13 cellular contexts compared by ENCODE assay signal in the genomic region with DNA sequence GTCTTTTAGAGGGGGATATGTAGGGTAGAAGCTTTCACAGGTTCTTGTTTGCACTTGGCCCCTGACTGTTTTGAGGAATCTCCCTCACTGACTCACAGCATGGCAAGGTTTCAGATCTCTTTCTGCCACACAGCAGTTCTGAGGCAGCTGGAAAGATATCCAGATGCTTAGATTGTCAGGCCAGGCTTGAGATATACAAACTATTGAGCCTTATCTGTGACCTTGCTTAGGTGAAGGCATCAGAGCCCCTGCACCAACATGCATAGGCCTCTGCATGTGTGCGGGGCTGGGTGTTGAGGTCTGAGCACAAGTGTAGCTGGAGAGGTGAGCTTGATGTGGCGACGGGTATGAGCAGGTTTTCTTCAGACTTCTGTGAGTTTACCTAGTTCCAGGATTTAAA.
DNase-seq lines count a peak whose midpoint lies in the region; ATAC-seq and TF ChIP-seq lines count a peak whose summit lies in the region.
"Had no signal": no experiment of that assay in that cellular context is flagged by ENCODE, and none has a peak within 500 bp of the region (broad histone marks: within the 10 kb centered on the region; RNA-seq: fewer than 3 reads in every experiment).

No MANE protein-coding gene starts in this region.

- no peaks in the 10 kb centered on the region for H3K27me3 ChIP-seq in AG04450 (ENCODE audit: control insufficient read depth, insufficient read depth, low read length)
- no peaks in the 10 kb centered on the region for H3K27me3 ChIP-seq in SJCRH30
- H3K27me3 ChIP-seq: upper lobe of left lung had no signal

- peak overlapping the region; percentile 20 for H3K27ac Mint-ChIP-seq in activated T-helper 1 cell treated with anti-CD3 and anti-CD28 coated beads, Interleukin-12 subunit alpha, Interleukin-12 subunit beta, Interleukin-2, Interleukin-4 antibody, amounts not matched to agents 30 ng/mL and 10 ng/mL and 1 ng/mL, durations not matched to agents 14 hours and 24 hours and 36 hours

- TF ChIP-seq POLR2A in GM18505 (IDR thresholded peaks at IDR 0.05; ENCODE audit: borderline replicate concordance, extremely low read depth, insufficient read depth, insufficient read length): no peak

- POLR2A ChIA-PET in AG04450 (lab: Yijun Ruan, JAX): interaction anchor here (0.6 kb wide), 1 partner anchor 1229 kb away, joined by 4 read pairs; no protein-coding TSS in a partner anchor

- ATAC-seq in GM18868 (IDR thresholded peaks at IDR 0.05; ENCODE audit: unreplicated experiment) (peak; percentile 46), GM18505 (IDR thresholded peaks at IDR 0.05; ENCODE audit: unreplicated experiment) (no peak), HG02610 (IDR thresholded peaks at IDR 0.05; ENCODE audit: unreplicated experiment) (no peak)

- H3K27ac ChIP-seq in AG04450 (ENCODE audit: low read depth, low read length): no peak overlapping the region
- H3K27ac ChIP-seq in SJCRH30: no peak overlapping the region
- H3K27ac ChIP-seq: parathyroid adenoma, upper lobe of left lung had no signal

- H3K9me3 Mint-ChIP-seq in activated T-helper 1 cell treated with anti-CD3 and anti-CD28 coated beads, Interleukin-12 subunit alpha, Interleukin-12 subunit beta, Interleukin-2, Interleukin-4 antibody, amounts not matched to agents 30 ng/mL and 10 ng/mL and 1 ng/mL, durations not matched to agents 14 hours and 24 hours and 36 hours: peaks cover 11% of the 10 kb centered on the region

- no peaks in the 10 kb centered on the region for H3K27me3 Mint-ChIP-seq in activated T-helper 1 cell treated with anti-CD3 and anti-CD28 coated beads, Interleukin-12 subunit alpha, Interleukin-12 subunit beta, Interleukin-2, Interleukin-4 antibody, amounts not matched to agents 30 ng/mL and 10 ng/mL and 1 ng/mL, durations not matched to agents 14 hours and 24 hours and 36 hours (ENCODE audit: insufficient read depth)
- H3K27me3 Mint-ChIP-seq: CD8-positive, alpha-beta memory T cell had no signal

- peak; percentile 13 for DNase-seq in AG04450 (ENCODE audit: low read depth, low spot score)
- DNase-seq in activated T-helper 1 cell treated with anti-CD3 and anti-CD28 coated beads, Interleukin-12 subunit alpha, Interleukin-12 subunit beta, Interleukin-2, Interleukin-4 antibody, amounts not matched to agents 30 ng/mL and 10 ng/mL and 1 ng/mL, durations not matched to agents 14 hours and 24 hours and 36 hours (ENCODE audit: low spot score): no peak
- peak; percentile 52 to 81 for DNase-seq in foreskin fibroblast
- no peak for DNase-seq in NCI-H345 (lab: John Stamatoyannopoulos, UW)
- no peak for DNase-seq in SJCRH30
- DNase-seq: CD8-positive, alpha-beta memory T cell; GOT3; NCI-H1417 treated with DMSO at 0.1 percent for 48 hours; upper lobe of left lung had no signal

- H3K9me3 ChIP-seq in AG04450 (ENCODE audit: control insufficient read depth, insufficient read depth, low read length) (peaks cover 3% of the 10 kb centered on the region), SJCRH30 (replicated peaks) (peaks cover 9% of the 10 kb centered on the region)

- TF ChIP-seq CTCF in AG04450 (IDR thresholded peaks at IDR 0.05; ENCODE audit: low read depth, low read length) (no peak), foreskin fibroblast (IDR thresholded peaks at IDR 0.05; ENCODE audit: low read depth, low read length) (no peak)

- H3K4me1 Mint-ChIP-seq in activated T-helper 1 cell treated with anti-CD3 and anti-CD28 coated beads, Interleukin-12 subunit alpha, Interleukin-12 subunit beta, Interleukin-2, Interleukin-4 antibody, amounts not matched to agents 30 ng/mL and 10 ng/mL and 1 ng/mL, durations not matched to agents 14 hours and 24 hours and 36 hours (ENCODE audit: low read depth): peaks cover 19% of the 10 kb centered on the region

- H3K4me3 Mint-ChIP-seq in activated T-helper 1 cell treated with anti-CD3 and anti-CD28 coated beads, Interleukin-12 subunit alpha, Interleukin-12 subunit beta, Interleukin-2, Interleukin-4 antibody, amounts not matched to agents 30 ng/mL and 10 ng/mL and 1 ng/mL, durations not matched to agents 14 hours and 24 hours and 36 hours: no peak overlapping the region
- H3K4me3 Mint-ChIP-seq: CD8-positive, alpha-beta memory T cell had no signal

- intact Hi-C loops in activated T-helper 1 cell treated with anti-CD3 and anti-CD28 coated beads, Interleukin-12 subunit alpha, Interleukin-12 subunit beta, Interleukin-2, Interleukin-4 antibody, amounts not matched to agents 30 ng/mL and 10 ng/mL and 1 ng/mL, durations not matched to agents 14 hours and 24 hours and 36 hours (cut with micrococcal nuclease): no loop called here

- H3K4me3 ChIP-seq in AG04450 (ENCODE audit: low read depth, low read length) (no peak overlapping the region), foreskin fibroblast (ENCODE audit: low read depth in 1 of 2, low read length in 2 of 2) (no peak overlapping the region), SJCRH30 (no peak overlapping the region)
- H3K4me3 ChIP-seq: upper lobe of left lung had no signal

- CTCF ChIA-PET in AG04450 (lab: Charles Lee): no interaction called here

- peaks cover 58% of the 10 kb centered on the region for H3K36me3 Mint-ChIP-seq in activated T-helper 1 cell treated with anti-CD3 and anti-CD28 coated beads, Interleukin-12 subunit alpha, Interleukin-12 subunit beta, Interleukin-2, Interleukin-4 antibody, amounts not matched to agents 30 ng/mL and 10 ng/mL and 1 ng/mL, durations not matched to agents 14 hours and 24 hours and 36 hours (ENCODE audit: low read depth)

- peaks cover 43% of the 10 kb centered on the region for H3K36me3 ChIP-seq in SJCRH30

- no peaks in the 10 kb centered on the region for H3K4me1 ChIP-seq in SJCRH30
- H3K4me1 ChIP-seq: parathyroid adenoma, upper lobe of left lung had no signal

Comparison
In these comparisons a context has a peak if more than half of its experiments do, and no peak if none do; other contexts are left out.
1. DNase-seq: peak in AG04450 (single experiment) and foreskin fibroblast (2 of 2); none in activated T-helper 1 cell treated with anti-CD3 and anti-CD28 coated beads, Interleukin-12 subunit alpha, Interleukin-12 subunit beta, Interleukin-2, Interleukin-4 antibody, amounts not matched to agents 30 ng/mL and 10 ng/mL and 1 ng/mL, durations not matched to agents 14 hours and 24 hours and 36 hours (single experiment), NCI-H345 (single experiment) and SJCRH30 (0 of 2).